In the genomic region with DNA sequence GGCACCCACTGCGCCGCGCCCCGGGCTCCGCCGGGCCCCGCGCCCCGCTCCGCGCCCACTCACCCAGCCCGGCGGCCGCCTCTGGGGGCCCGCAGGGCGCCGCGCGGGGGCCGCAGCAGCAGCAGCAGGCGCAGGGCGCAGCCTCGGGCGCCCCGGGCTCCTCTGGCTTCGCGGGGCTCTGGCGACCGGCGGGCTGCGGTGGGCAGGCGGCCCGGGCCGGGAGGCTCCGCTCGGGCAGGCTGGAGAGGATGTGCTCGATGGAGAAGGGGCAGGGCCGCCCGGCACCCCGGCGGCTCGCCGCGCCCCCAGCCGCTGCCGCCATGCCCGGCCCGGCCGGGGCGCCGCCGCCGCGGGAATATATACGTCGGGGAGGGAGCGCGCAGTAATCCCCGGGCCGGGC, we compare ENCODE assay signal across 11 cellular contexts. TPM values are rescaled to one million over a fixed set of nuclear protein-coding genes. Genes with fewer than 3 reads are reported as not detected.
A peak's percentile ranks its signal among the peaks of the same experiment; 100 is the strongest.
DNase-seq lines count a peak whose midpoint lies in the region; ATAC-seq and TF ChIP-seq lines count a peak whose summit lies in the region.
"Had no signal": no experiment of that assay in that cellular context is flagged by ENCODE, and none has a peak within 500 bp of the region (broad histone marks: within the 10 kb centered on the region; RNA-seq: fewer than 3 reads in every experiment).

Gene GSC2, minus strand, starts transcription at position 331 of the 400 bp plus-strand sequence. Its CDS starts 9 bp downstream, at position 322.

- no peak within 1 kb of the TSS for H3K27ac ChIP-seq in Peyer's patch
- no peak within 1 kb of the TSS for H3K27ac ChIP-seq in skeletal muscle tissue (ENCODE audit: low read depth, low read length)

- no peak for ATAC-seq in esophagus mucosa
- ATAC-seq in HG03342 (IDR thresholded peaks at IDR 0.05; ENCODE audit: unreplicated experiment) = no peak

- H3K4me3 ChIP-seq in Peyer's patch (peak within 1 kb of the TSS in 3 of 4 donors; percentile 20 to 38 (median 32)), iPS-11a (ENCODE audit: low read depth, low read length) (peak within 1 kb of the TSS; percentile 10), skeletal muscle tissue (ENCODE audit: low read length in 3 of 3) (peak within 1 kb of the TSS in 2 of 3 donors; percentile 35 to 46)

- H3K36me3 ChIP-seq in Peyer's patch (no peaks in the 10 kb centered on the region), skeletal muscle tissue (ENCODE audit: control insufficient read depth in 3 of 3, insufficient read depth in 3 of 3, low read length in 3 of 3) (no peaks in the 10 kb centered on the region)

- H3K4me1 ChIP-seq in Peyer's patch (peaks cover 0 to 16% (median 3%) of the 10 kb centered on the region in 4 donors), skeletal muscle tissue (ENCODE audit: control insufficient read depth in 3 of 3, insufficient read depth in 3 of 3, low read length in 3 of 3) (peaks cover 2 to 3% (median 2%) of the 10 kb centered on the region in 3 donors)

- H3K9me3 ChIP-seq in Peyer's patch = peaks cover 0 to 3% (median 0%) of the 10 kb centered on the region in 4 donors
- H3K9me3 ChIP-seq in skeletal muscle tissue (ENCODE audit: control insufficient read depth in 3 of 3, low read length in 3 of 3) = peaks cover 0 to 4% (median 4%) of the 10 kb centered on the region in 3 donors

- peaks cover 0 to 25% of the 10 kb centered on the region in 2 donors for H3K27me3 ChIP-seq in Peyer's patch
- peaks cover 55 to 57% (median 56%) of the 10 kb centered on the region in 3 donors for H3K27me3 ChIP-seq in skeletal muscle tissue (ENCODE audit: control insufficient read depth in 3 of 3, insufficient read depth in 3 of 3, low read length in 3 of 3)

- no peak for TF ChIP-seq CTCF in Peyer's patch (IDR thresholded peaks at IDR 0.05)

- H3K9ac ChIP-seq in skeletal muscle tissue (ENCODE audit: low read depth in 1 of 3, low read length in 3 of 3) = no peak within 1 kb of the TSS

- no peak for TF ChIP-seq POLR2A in Peyer's patch (IDR thresholded peaks at IDR 0.05)

- DNase-seq in NCI-H748 (lab: John Stamatoyannopoulos, UW; ENCODE audit: unreplicated experiment) (peak; percentile 36), NCI-H748 treated with DMSO at 0.1 percent for 48 hours (lab: John Stamatoyannopoulos, UW) (no peak), Peyer's patch (no peak), HK-2 (ENCODE audit: unreplicated experiment) (no peak)
- DNase-seq: amygdala had no signal

RNA-seq across cellular contexts. Expression of gene GSC2, which starts in this region (rescaled TPM):
- total RNA-seq in Peyer's patch (not detected), skeletal muscle tissue (not detected), esophagus mucosa (not detected)
- total RNA-seq: A172, fibroblast of villous mesenchyme had no signal
